22 cellular contexts compared by ENCODE assay signal in genomic region chr19:49059056-49059455, GRCh38. TPM values are rescaled to one million over a fixed set of nuclear protein-coding genes. Genes with fewer than 3 reads are reported as not detected.
"Had no signal": no experiment of that assay in that cellular context is flagged by ENCODE, and none has a peak within 500 bp of the region (broad histone marks: within the 10 kb centered on the region; RNA-seq: fewer than 3 reads in every experiment).

No MANE protein-coding gene starts in this region.

- H3K9me3 ChIP-seq: gastroesophageal sphincter, heart right ventricle, mucosa of descending colon, sigmoid colon, thoracic aorta, upper lobe of right lung had no signal

- H3K4me3 ChIP-seq: coronary artery, gastroesophageal sphincter, heart right ventricle, mucosa of descending colon, sigmoid colon, thoracic aorta, upper lobe of right lung had no signal

- ATAC-seq: activated CD8-positive, alpha-beta T cell treated with anti-CD3 and anti-CD28 coated beads for 36 hours; gastroesophageal sphincter; heart right ventricle; mucosa of descending colon; stimulated activated memory B cell treated with anti-CD40 and anti-IgM and Interleukin-4, amounts not matched to agents 10 μg/mL and 1 μg/mL and 100 μg/mL, for 72 hours had no signal

- H3K9me3 Mint-ChIP-seq: activated CD4-positive, alpha-beta T cell treated with anti-CD3 and anti-CD28 coated beads, Interleukin-2, amount 10 ng/mL, durations not matched to agents 24 days and 14 days; activated CD8-positive, alpha-beta T cell treated with anti-CD3 and anti-CD28 coated beads for 36 hours; activated naive CD4-positive, alpha-beta T cell treated with anti-CD3 and anti-CD28 coated beads, Interleukin-2, amount 10 ng/mL, durations not matched to agents 7 days and 5 days; activated T-cell treated with anti-CD3 and anti-CD28 coated beads, Interleukin-2, amount 50 U/mL, for 24 hours; activated T-helper 2 cell treated with anti-CD3 and anti-CD28 coated beads, Interferon-gamma antibody, Interleukin-2, Interleukin-4, amounts not matched to agents 10 μg/mL and 5 μg/mL and 100 μg/mL, durations not matched to agents 14 hours and 24 hours and 36 hours; central memory CD8-positive, alpha-beta T cell; stimulated activated memory B cell treated with anti-CD40 and anti-IgM and Interleukin-4, amounts not matched to agents 10 μg/mL and 1 μg/mL and 100 μg/mL, for 72 hours had no signal

- H3K27ac ChIP-seq: coronary artery, gastroesophageal sphincter, heart right ventricle, sigmoid colon, thoracic aorta, upper lobe of right lung had no signal

- H3K36me3 ChIP-seq: gastroesophageal sphincter, heart right ventricle, sigmoid colon, thoracic aorta, upper lobe of right lung had no signal

- DNase-seq: activated naive CD4-positive, alpha-beta T cell treated with anti-CD3 and anti-CD28 coated beads, Interleukin-2, amount 10 ng/mL, durations not matched to agents 7 days and 5 days; activated T-cell treated with anti-CD3 and anti-CD28 coated beads, Interleukin-2, amount 50 U/mL, for 24 hours; aorta; heart right ventricle; mesenchymal stem cell; naive B cell; nucleus accumbens; sigmoid colon; stimulated activated CD4-positive, alpha-beta T cell treated with anti-CD3 and anti-CD28 coated beads, Interleukin-4, amount 100 ng/mL, for 4 hours; upper lobe of right lung had no signal

- H3K4me3 Mint-ChIP-seq: activated CD8-positive, alpha-beta T cell treated with anti-CD3 and anti-CD28 coated beads for 36 hours; activated naive CD4-positive, alpha-beta T cell treated with anti-CD3 and anti-CD28 coated beads, Interleukin-2, amount 10 ng/mL, durations not matched to agents 7 days and 5 days; activated T-cell treated with anti-CD3 and anti-CD28 coated beads, Interleukin-2, amount 50 U/mL, for 24 hours; stimulated activated memory B cell treated with anti-CD40 and anti-IgM and Interleukin-4, amounts not matched to agents 10 μg/mL and 1 μg/mL and 100 μg/mL, for 72 hours had no signal

- H3K27ac Mint-ChIP-seq: activated CD4-positive, alpha-beta T cell treated with anti-CD3 and anti-CD28 coated beads, Interleukin-2, amount 10 ng/mL, durations not matched to agents 24 days and 14 days; activated CD8-positive, alpha-beta T cell treated with anti-CD3 and anti-CD28 coated beads for 36 hours; activated naive CD4-positive, alpha-beta T cell treated with anti-CD3 and anti-CD28 coated beads, Interleukin-2, amount 10 ng/mL, durations not matched to agents 7 days and 5 days; activated T-cell treated with anti-CD3 and anti-CD28 coated beads, Interleukin-2, amount 50 U/mL, for 24 hours; activated T-helper 2 cell treated with anti-CD3 and anti-CD28 coated beads, Interferon-gamma antibody, Interleukin-2, Interleukin-4, amounts not matched to agents 10 μg/mL and 5 μg/mL and 100 μg/mL, durations not matched to agents 14 hours and 24 hours and 36 hours; naive B cell; stimulated activated memory B cell treated with anti-CD40 and anti-IgM and Interleukin-4, amounts not matched to agents 10 μg/mL and 1 μg/mL and 100 μg/mL, for 72 hours had no signal

- H3K36me3 Mint-ChIP-seq: stimulated activated memory B cell treated with anti-CD40 and anti-IgM and Interleukin-4, amounts not matched to agents 10 μg/mL and 1 μg/mL and 100 μg/mL, for 72 hours had no signal

RNA-seq across cellular contexts. Expression of gene CGB7, which starts 1.5 kb away (rescaled TPM):
- total RNA-seq: activated CD4-positive, alpha-beta T cell treated with anti-CD3 and anti-CD28 coated beads, Interleukin-2, amount 10 ng/mL, durations not matched to agents 24 days and 14 days; activated CD8-positive, alpha-beta T cell treated with anti-CD3 and anti-CD28 coated beads for 36 hours; activated T-helper 2 cell treated with anti-CD3 and anti-CD28 coated beads, Interferon-gamma antibody, Interleukin-2, Interleukin-4, amounts not matched to agents 10 μg/mL and 5 μg/mL and 100 μg/mL, durations not matched to agents 14 hours and 24 hours and 36 hours; aorta; gastroesophageal sphincter; heart right ventricle; liver; mucosa of descending colon; sigmoid colon; thoracic aorta had no signal
- polyA plus RNA-seq: aorta, liver had no signal

RNA-seq across cellular contexts. Expression of gene NTF4, which starts 5.6 kb away (rescaled TPM):
- total RNA-seq: activated CD4-positive, alpha-beta T cell treated with anti-CD3 and anti-CD28 coated beads, Interleukin-2, amount 10 ng/mL, durations not matched to agents 24 days and 14 days; activated CD8-positive, alpha-beta T cell treated with anti-CD3 and anti-CD28 coated beads for 36 hours; activated T-helper 2 cell treated with anti-CD3 and anti-CD28 coated beads, Interferon-gamma antibody, Interleukin-2, Interleukin-4, amounts not matched to agents 10 μg/mL and 5 μg/mL and 100 μg/mL, durations not matched to agents 14 hours and 24 hours and 36 hours; aorta; liver; mucosa of descending colon; sigmoid colon; thoracic aorta had no signal
- polyA plus RNA-seq: aorta, liver, sigmoid colon had no signal

RNA-seq across cellular contexts. Expression of gene CGB8, which starts 10.1 kb away (rescaled TPM):
- total RNA-seq: activated CD4-positive, alpha-beta T cell treated with anti-CD3 and anti-CD28 coated beads, Interleukin-2, amount 10 ng/mL, durations not matched to agents 24 days and 14 days; activated CD8-positive, alpha-beta T cell treated with anti-CD3 and anti-CD28 coated beads for 36 hours; activated T-helper 2 cell treated with anti-CD3 and anti-CD28 coated beads, Interferon-gamma antibody, Interleukin-2, Interleukin-4, amounts not matched to agents 10 μg/mL and 5 μg/mL and 100 μg/mL, durations not matched to agents 14 hours and 24 hours and 36 hours; aorta; esophagus mucosa; gastroesophageal sphincter; heart right ventricle; liver; mucosa of descending colon; renal cortical epithelial cell; sigmoid colon; thoracic aorta; upper lobe of right lung had no signal
- polyA plus RNA-seq: aorta, heart right ventricle, liver, sigmoid colon had no signal

RNA-seq across cellular contexts. Expression of gene KCNA7, which starts 13.4 kb away (rescaled TPM):
- total RNA-seq: activated CD4-positive, alpha-beta T cell treated with anti-CD3 and anti-CD28 coated beads, Interleukin-2, amount 10 ng/mL, durations not matched to agents 24 days and 14 days; activated CD8-positive, alpha-beta T cell treated with anti-CD3 and anti-CD28 coated beads for 36 hours; activated T-helper 2 cell treated with anti-CD3 and anti-CD28 coated beads, Interferon-gamma antibody, Interleukin-2, Interleukin-4, amounts not matched to agents 10 μg/mL and 5 μg/mL and 100 μg/mL, durations not matched to agents 14 hours and 24 hours and 36 hours; aorta; esophagus mucosa; gastroesophageal sphincter; liver; mucosa of descending colon; renal cortical epithelial cell; sigmoid colon; thoracic aorta; upper lobe of right lung had no signal
- polyA plus RNA-seq: aorta, liver, sigmoid colon had no signal

RNA-seq across cellular contexts. Expression of gene CGB5, which starts 15.4 kb away (rescaled TPM):
- total RNA-seq: activated CD4-positive, alpha-beta T cell treated with anti-CD3 and anti-CD28 coated beads, Interleukin-2, amount 10 ng/mL, durations not matched to agents 24 days and 14 days; activated CD8-positive, alpha-beta T cell treated with anti-CD3 and anti-CD28 coated beads for 36 hours; activated T-helper 2 cell treated with anti-CD3 and anti-CD28 coated beads, Interferon-gamma antibody, Interleukin-2, Interleukin-4, amounts not matched to agents 10 μg/mL and 5 μg/mL and 100 μg/mL, durations not matched to agents 14 hours and 24 hours and 36 hours; aorta; esophagus mucosa; gastroesophageal sphincter; heart right ventricle; liver; mucosa of descending colon; renal cortical epithelial cell; sigmoid colon; thoracic aorta; upper lobe of right lung had no signal
- polyA plus RNA-seq: aorta, heart right ventricle, liver, sigmoid colon had no signal
